Comparison of ENCODE assay signal across 13 cellular contexts in the genomic region with DNA sequence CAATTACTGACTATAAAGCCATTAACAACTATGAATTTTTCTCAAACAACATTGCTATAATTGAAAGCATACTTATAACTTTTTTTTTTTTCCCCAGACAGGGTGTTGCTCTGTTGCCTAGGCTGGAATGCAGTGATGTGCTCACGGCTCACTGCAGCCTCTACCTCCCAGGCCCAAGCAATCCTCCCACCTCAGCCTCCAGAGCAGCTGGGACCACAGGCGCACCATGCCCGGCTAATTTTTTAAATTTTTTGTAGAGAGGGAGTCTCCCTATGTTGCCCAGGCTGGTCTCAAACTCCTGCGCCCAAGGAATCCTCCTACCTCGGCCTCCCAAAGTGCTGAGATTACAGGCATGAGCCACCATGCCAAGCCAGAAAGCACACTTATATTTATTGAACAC. TPM values are rescaled to one million over a fixed set of nuclear protein-coding genes. Genes with fewer than 3 reads are reported as not detected.
DNase-seq lines count a peak whose midpoint lies in the region; ATAC-seq and TF ChIP-seq lines count a peak whose summit lies in the region.
"Had no signal": no experiment of that assay in that cellular context is flagged by ENCODE, and none has a peak within 500 bp of the region (broad histone marks: within the 10 kb centered on the region; RNA-seq: fewer than 3 reads in every experiment).

No MANE protein-coding gene starts in this region.

- H3K4me1 ChIP-seq in gastroesophageal sphincter (peaks cover 17 to 66% (median 23%) of the 10 kb centered on the region in 3 donors), testis (peaks cover 12% of the 10 kb centered on the region)

- intact Hi-C loops in testis (cut with DNase I; ENCODE audit: low total_unique reads), result no loop called here

- H3K27ac ChIP-seq in C4-2B (peak overlapping the region; percentile 41), WERI-Rb-1 (peak overlapping the region; percentile 75; the same call in 1 of the 2 replicates), gastroesophageal sphincter (peak overlapping the region; percentile 91 to 99 (median 96)), testis (peak overlapping the region in 1 of 2 donors; percentile 80)

- H3K36me3 Mint-ChIP-seq in progenitor cell of endocrine pancreas (ENCODE audit: insufficient read depth), result no peaks in the 10 kb centered on the region

- no peak for DNase-seq in WERI-Rb-1
- no peak for DNase-seq in progenitor cell of endocrine pancreas (ENCODE audit: low spot score, unreplicated experiment)
- no peak for DNase-seq in activated CD4-positive, alpha-beta T cell treated with anti-CD3 and anti-CD28 coated beads for 1 hour
- DNase-seq in testis, result no peak
- no peak for DNase-seq in glomerular visceral epithelial cell (ENCODE audit: extremely low spot score)
- no peak for DNase-seq in activated CD4-positive, CD25-positive, alpha-beta regulatory T cell treated with anti-CD3 and anti-CD28 coated beads, Interleukin-2, amount 50 U/mL, for 72 hours
- DNase-seq: activated CD8-positive, alpha-beta T cell treated with anti-CD3 and anti-CD28 coated beads, Interleukin-2, amount 10 ng/mL, durations not matched to agents 7 days and 5 days; MV-4-11; NCI-H2227 treated with DMSO at 0.1 percent for 48 hours; Peyer's patch had no signal

- no peaks in the 10 kb centered on the region for H3K9me3 Mint-ChIP-seq in progenitor cell of endocrine pancreas (ENCODE audit: low read depth)
- H3K9me3 Mint-ChIP-seq: activated naive CD4-positive, alpha-beta T cell treated with anti-CD3 and anti-CD28 coated beads, Interleukin-2, amount 50 U/mL, for 24 hours had no signal

- H3K4me1 Mint-ChIP-seq in progenitor cell of endocrine pancreas (ENCODE audit: low read depth), result peaks cover 62% of the 10 kb centered on the region

- no peak overlapping the region for H3K4me3 Mint-ChIP-seq in progenitor cell of endocrine pancreas (ENCODE audit: low read depth)
- H3K4me3 Mint-ChIP-seq: activated CD8-positive, alpha-beta T cell treated with anti-CD3 and anti-CD28 coated beads, Interleukin-2, amount 10 ng/mL, durations not matched to agents 7 days and 5 days; activated naive CD4-positive, alpha-beta T cell treated with anti-CD3 and anti-CD28 coated beads, Interleukin-2, amount 50 U/mL, for 24 hours had no signal

- no peaks in the 10 kb centered on the region for H3K27me3 Mint-ChIP-seq in progenitor cell of endocrine pancreas
- H3K27me3 Mint-ChIP-seq: activated naive CD4-positive, alpha-beta T cell treated with anti-CD3 and anti-CD28 coated beads, Interleukin-2, amount 50 U/mL, for 24 hours had no signal

- no peak for ATAC-seq in gastroesophageal sphincter
- ATAC-seq: activated CD8-positive, alpha-beta T cell treated with anti-CD3 and anti-CD28 coated beads, Interleukin-2, amount 10 ng/mL, durations not matched to agents 7 days and 5 days had no signal

- H3K9me3 ChIP-seq in WERI-Rb-1 (ENCODE audit: severe bottlenecking) (no peaks in the 10 kb centered on the region), gastroesophageal sphincter (no peaks in the 10 kb centered on the region), testis (no peaks in the 10 kb centered on the region)
- H3K9me3 ChIP-seq: Peyer's patch had no signal

- no peak for TF ChIP-seq POLR2A in gastroesophageal sphincter (IDR thresholded peaks at IDR 0.05)
- no peak for TF ChIP-seq POLR2A in testis (IDR thresholded peaks at IDR 0.05)

- 81% methylated on average over 4 of the region's 5 CpGs; no CpG with 5 or more reads in 1 of the 2 donors for WGBS in gastroesophageal sphincter (ENCODE audit: low coverage in 1 of 2), 2 donors
- 88 to 95% methylated on average over 5 of the region's 5 CpGs for WGBS in testis, 2 donors

- H3K36me3 ChIP-seq in WERI-Rb-1, result no peaks in the 10 kb centered on the region
- H3K36me3 ChIP-seq in gastroesophageal sphincter, result no peaks in the 10 kb centered on the region
- no peaks in the 10 kb centered on the region for H3K36me3 ChIP-seq in testis (ENCODE audit: low read depth, missing control alignments)
- H3K36me3 ChIP-seq: Peyer's patch had no signal

- TF ChIP-seq EP300 in gastroesophageal sphincter (IDR thresholded peaks at IDR 0.05), result no peak

- no peak overlapping the region for H3K4me3 ChIP-seq in WERI-Rb-1 (ENCODE audit: low read depth, low read length)
- no peak overlapping the region for H3K4me3 ChIP-seq in gastroesophageal sphincter
- H3K4me3 ChIP-seq in testis, result no peak overlapping the region
- H3K4me3 ChIP-seq: Peyer's patch had no signal

- H3K27ac Mint-ChIP-seq in progenitor cell of endocrine pancreas, result peak overlapping the region; percentile 99
- H3K27ac Mint-ChIP-seq: activated CD8-positive, alpha-beta T cell treated with anti-CD3 and anti-CD28 coated beads, Interleukin-2, amount 10 ng/mL, durations not matched to agents 7 days and 5 days; activated naive CD4-positive, alpha-beta T cell treated with anti-CD3 and anti-CD28 coated beads, Interleukin-2, amount 50 U/mL, for 24 hours had no signal

- H3K27me3 ChIP-seq in WERI-Rb-1 (ENCODE audit: insufficient read depth, low read depth, severe bottlenecking), result no peaks in the 10 kb centered on the region
- H3K27me3 ChIP-seq in gastroesophageal sphincter, result no peaks in the 10 kb centered on the region
- H3K27me3 ChIP-seq in testis, result no peaks in the 10 kb centered on the region
- H3K27me3 ChIP-seq: Peyer's patch had no signal

- TF ChIP-seq CTCF in C4-2B (conservative IDR thresholded peaks at IDR 0.05) (no peak), WERI-Rb-1 (IDR thresholded peaks at IDR 0.05; ENCODE audit: low read depth, low read length) (no peak), gastroesophageal sphincter (IDR thresholded peaks at IDR 0.05) (no peak), progenitor cell of endocrine pancreas (IDR thresholded peaks at IDR 0.05; ENCODE audit: unreplicated experiment) (no peak), testis (IDR thresholded peaks at IDR 0.05) (no peak)

RNA-seq across cellular contexts. Expression of a gene that starts 6.1 kb away (rescaled TPM):
- total RNA-seq in gastroesophageal sphincter, result 10 to 100 TPM; 42.5 to 65.3 (median 51.3) TPM
- total RNA-seq in progenitor cell of endocrine pancreas, result 154 and 179 TPM in 2 replicates
- 10 to 100 TPM; 34.3 to 59.8 TPM for total RNA-seq in testis
- polyA plus RNA-seq in testis (ENCODE audit: insufficient read depth, low read depth, low replicate concordance), result 100 TPM
